In the genomic region with DNA sequence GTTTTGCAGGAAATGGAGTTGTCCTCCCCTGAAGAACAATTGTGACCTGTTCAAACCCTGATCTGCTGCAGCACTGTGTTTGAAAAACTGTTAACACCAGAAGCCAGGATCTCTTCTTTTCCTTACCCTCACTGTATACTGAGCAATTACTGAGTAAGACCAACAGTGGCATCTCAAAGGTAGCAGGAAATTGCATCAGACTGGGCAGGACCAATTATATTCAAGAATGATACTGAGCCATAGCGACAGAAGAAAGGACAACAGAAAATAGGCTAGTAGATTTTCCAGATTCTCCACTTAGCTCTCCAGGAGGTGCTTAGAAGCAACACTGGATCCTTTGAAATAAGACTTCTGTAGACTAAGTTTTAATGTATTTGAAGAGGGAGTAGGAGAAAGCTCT, we compare ENCODE assay signal across 19 cellular contexts. TPM values are rescaled to one million over a fixed set of nuclear protein-coding genes. Genes with fewer than 3 reads are reported as not detected.
DNase-seq lines count a peak whose midpoint lies in the region; ATAC-seq and TF ChIP-seq lines count a peak whose summit lies in the region.
"Had no signal": no experiment of that assay in that cellular context is flagged by ENCODE, and none has a peak within 500 bp of the region (broad histone marks: within the 10 kb centered on the region; RNA-seq: fewer than 3 reads in every experiment).

No MANE protein-coding gene starts in this region.

- H3K27me3 ChIP-seq in A673 (replicated peaks; ENCODE audit: insufficient read depth, low read depth, low read length, poor library complexity) (no peaks in the 10 kb centered on the region), PC-9 (ENCODE audit: insufficient read depth, low read depth) (no peaks in the 10 kb centered on the region), ovary (no peaks in the 10 kb centered on the region)
- H3K27me3 ChIP-seq: BLaER1 treated with 17β-estradiol and CSF1 and Interleukin-3, amounts not matched to agents 10 nM and 100 nM; SJSA1 had no signal

- intact Hi-C loops in A673 (cut with micrococcal nuclease; ENCODE audit: unreplicated experiment) (no loop called here), PC-9 (cut with micrococcal nuclease; ENCODE audit: unreplicated experiment) (no loop called here), ovary (cut with DNase I) (no loop called here)

- no peaks in the 10 kb centered on the region for H3F3A ChIP-seq in PC-9 (ENCODE audit: insufficient read depth, low read depth)

- H4K20me1 ChIP-seq in PC-9 (ENCODE audit: insufficient read depth), result no peaks in the 10 kb centered on the region
- H4K20me1 ChIP-seq: BLaER1 treated with 17β-estradiol and CSF1 and Interleukin-3, amounts not matched to agents 10 nM and 100 nM had no signal

- no peaks in the 10 kb centered on the region for H3K79me2 ChIP-seq in PC-9 (ENCODE audit: low read depth)

- 94 to 100% (median 95%) methylated on average over 1 of the region's 1 CpG for WGBS in ovary, 3 donors

- no peaks in the 10 kb centered on the region for H3K27me3 Mint-ChIP-seq in stimulated activated memory B cell treated with anti-CD40 and anti-IgM and Interleukin-4, amounts not matched to agents 10 μg/mL and 1 μg/mL and 100 μg/mL, for 72 hours
- no peaks in the 10 kb centered on the region for H3K27me3 Mint-ChIP-seq in T-helper 17 cell

- TF ChIP-seq CTCF in A673 (conservative IDR thresholded peaks at IDR 0.05; ENCODE audit: low read depth, low read length) (no peak), PC-9 (conservative IDR thresholded peaks at IDR 0.05) (no peak), ovary (IDR thresholded peaks at IDR 0.05) (no peak)

- no peaks in the 10 kb centered on the region for H3K4me1 ChIP-seq in A673 (ENCODE audit: insufficient read depth, low read length, poor library complexity, severe bottlenecking)
- H3K4me1 ChIP-seq in PC-9 (replicated peaks; ENCODE audit: insufficient read depth), result no peaks in the 10 kb centered on the region; the same call in 1 of the 2 replicates
- no peaks in the 10 kb centered on the region for H3K4me1 ChIP-seq in ovary (ENCODE audit: insufficient read depth)
- H3K4me1 ChIP-seq: BLaER1 treated with 17β-estradiol and CSF1 and Interleukin-3, amounts not matched to agents 10 nM and 100 nM; SJSA1 had no signal

- H3K4me3 Mint-ChIP-seq in stimulated activated memory B cell treated with anti-CD40 and anti-IgM and Interleukin-4, amounts not matched to agents 10 μg/mL and 1 μg/mL and 100 μg/mL, for 72 hours, result no peak overlapping the region
- H3K4me3 Mint-ChIP-seq in T-helper 17 cell, result no peak overlapping the region

- H2AFZ ChIP-seq in PC-9, result peak overlapping the region; percentile 40

- peaks cover 37% of the 10 kb centered on the region for H3K9me3 ChIP-seq in A673 (ENCODE audit: low read depth, low read length, poor library complexity, severe bottlenecking)
- H3K9me3 ChIP-seq in PC-9 (ENCODE audit: insufficient read depth, low read depth), result peaks cover 12% of the 10 kb centered on the region
- no peaks in the 10 kb centered on the region for H3K9me3 ChIP-seq in T-helper 17 cell (ENCODE audit: control insufficient read depth, low read length, poor library complexity, severe bottlenecking)
- no peaks in the 10 kb centered on the region for H3K9me3 ChIP-seq in ovary
- H3K9me3 ChIP-seq: SJSA1 had no signal

- CTCF ChIA-PET in A673 (lab: Charles Lee), result no interaction called here
- CTCF ChIA-PET in PC-9 (lab: Charles Lee), result interaction anchor here (0.6 kb wide), 1 partner anchor 1119 kb away, joined by 5 read pairs; no protein-coding TSS in a partner anchor

- H3K27ac ChIP-seq in A673 (ENCODE audit: low read depth, low read length, poor library complexity, severe bottlenecking), result no peak overlapping the region
- no peak overlapping the region for H3K27ac ChIP-seq in PC-9
- peak overlapping the region; percentile 26 for H3K27ac ChIP-seq in epithelial cell of prostate
- no peak overlapping the region for H3K27ac ChIP-seq in ovary
- H3K27ac ChIP-seq: BLaER1 treated with 17β-estradiol and CSF1 and Interleukin-3, amounts not matched to agents 10 nM and 100 nM; HL-60; SJSA1 had no signal

- H3K4me2 ChIP-seq in PC-9, result peak overlapping the region; percentile 8; the same call in 1 of the 2 replicates
- H3K4me2 ChIP-seq: BLaER1 treated with 17β-estradiol and CSF1 and Interleukin-3, amounts not matched to agents 10 nM and 100 nM had no signal

- POLR2A ChIA-PET in A673 (lab: Charles Lee; ENCODE audit: low non-redundant PET), result no interaction called here
- POLR2A ChIA-PET in PC-9 (lab: Charles Lee; ENCODE audit: unreplicated experiment), result interaction anchor here (0.6 kb wide), 1 partner anchor 459 kb away, joined by 3 read pairs; no protein-coding TSS in a partner anchor

- TF ChIP-seq POLR2A in ovary (IDR thresholded peaks at IDR 0.05), result no peak

- H3K4me1 Mint-ChIP-seq in stimulated activated memory B cell treated with anti-CD40 and anti-IgM and Interleukin-4, amounts not matched to agents 10 μg/mL and 1 μg/mL and 100 μg/mL, for 72 hours, result no peaks in the 10 kb centered on the region
- no peaks in the 10 kb centered on the region for H3K4me1 Mint-ChIP-seq in T-helper 17 cell

- H3K4me3 ChIP-seq in A673 (ENCODE audit: low read depth, low read length, poor library complexity, severe bottlenecking) (no peak overlapping the region), PC-9 (no peak overlapping the region), ovary (no peak overlapping the region)
- H3K4me3 ChIP-seq: BLaER1 treated with 17β-estradiol and CSF1 and Interleukin-3, amounts not matched to agents 10 nM and 100 nM; SJSA1 had no signal

- no peaks in the 10 kb centered on the region for H3K9me2 ChIP-seq in PC-9 (ENCODE audit: insufficient read depth)

- H3K36me3 Mint-ChIP-seq in stimulated activated memory B cell treated with anti-CD40 and anti-IgM and Interleukin-4, amounts not matched to agents 10 μg/mL and 1 μg/mL and 100 μg/mL, for 72 hours, result no peaks in the 10 kb centered on the region
- no peaks in the 10 kb centered on the region for H3K36me3 Mint-ChIP-seq in T-helper 17 cell (ENCODE audit: low read depth)

- no peak overlapping the region for H3K27ac Mint-ChIP-seq in stimulated activated memory B cell treated with anti-CD40 and anti-IgM and Interleukin-4, amounts not matched to agents 10 μg/mL and 1 μg/mL and 100 μg/mL, for 72 hours
- H3K27ac Mint-ChIP-seq in T-helper 17 cell, result no peak overlapping the region

- DNase-seq in A673 (ENCODE audit: low spot score) (peak; percentile 37), H4 (ENCODE audit: low spot score) (peak; percentile 33), PC-9 (no peak), epithelial cell of prostate (ENCODE audit: low read depth, low spot score) (no peak), iPS-NIHi11 (ENCODE audit: low spot score) (no peak), T-helper 17 cell (no peak), ovary (no peak)
- DNase-seq: EL, KBM-7, NCI-H1092 treated with DMSO at 0.1 percent for 48 hours, NCI-H187, NCI-H446, NCI-H69, PC-3 had no signal

- H3K36me3 ChIP-seq in A673 (ENCODE audit: insufficient read depth, low read length, poor library complexity, severe bottlenecking) (no peaks in the 10 kb centered on the region), PC-9 (ENCODE audit: low read depth) (no peaks in the 10 kb centered on the region), ovary (no peaks in the 10 kb centered on the region)
- H3K36me3 ChIP-seq: SJSA1 had no signal

- H3K9me3 Mint-ChIP-seq in stimulated activated memory B cell treated with anti-CD40 and anti-IgM and Interleukin-4, amounts not matched to agents 10 μg/mL and 1 μg/mL and 100 μg/mL, for 72 hours, result peaks cover 9% of the 10 kb centered on the region

- no peak for TF ChIP-seq EP300 in ovary (IDR thresholded peaks at IDR 0.05)

- no peak for ATAC-seq in stimulated activated memory B cell treated with anti-CD40 and anti-IgM and Interleukin-4, amounts not matched to agents 10 μg/mL and 1 μg/mL and 100 μg/mL, for 72 hours
- no peak for ATAC-seq in T-helper 17 cell
- ATAC-seq: HCT116, PC-3 had no signal

- BruUV-seq in A673 (replicated peaks; lab: Mats Ljungman, UMichigan), result no TSS peak
- BruUV-seq in PC-9 (replicated peaks; lab: Mats Ljungman, UMichigan), result no TSS peak

RNA-seq across cellular contexts. Expression of a gene that starts 57.4 kb away (rescaled TPM):
- total RNA-seq in A673 (2021), result 1.7 and 2.4 TPM in 2 replicates
- 1.2 and 2.2 TPM in 2 replicates for total RNA-seq in H4 (2014; rRNA removed; shearing (Covaris generic))
- 17.3 and 17.6 TPM in 2 replicates for total RNA-seq in PC-9 (2021)
- under 1 TPM in 1 of 2 donors, not detected in 1; 0.12 TPM for total RNA-seq in T-helper 17 cell
- 10 to 100 TPM in 2 of 7 donors, 1 to 10 TPM in 5; 2.1 to 18.0 (median 7.3) TPM for total RNA-seq in ovary
- polyA plus RNA-seq in ovary, result 1 to 10 TPM; 3.4 to 5.8 TPM

Comparison
In these comparisons a context has a peak if more than half of its experiments do, and no peak if none do; other contexts are left out.
1. DNase-seq: peak in A673 (single experiment) and H4 (single experiment); none in PC-9 (0 of 2), epithelial cell of prostate (single experiment), iPS-NIHi11 (single experiment), T-helper 17 cell (0 of 3) and ovary (0 of 5).